Comparison of ENCODE assay signal across 9 cellular contexts in the genomic region with DNA sequence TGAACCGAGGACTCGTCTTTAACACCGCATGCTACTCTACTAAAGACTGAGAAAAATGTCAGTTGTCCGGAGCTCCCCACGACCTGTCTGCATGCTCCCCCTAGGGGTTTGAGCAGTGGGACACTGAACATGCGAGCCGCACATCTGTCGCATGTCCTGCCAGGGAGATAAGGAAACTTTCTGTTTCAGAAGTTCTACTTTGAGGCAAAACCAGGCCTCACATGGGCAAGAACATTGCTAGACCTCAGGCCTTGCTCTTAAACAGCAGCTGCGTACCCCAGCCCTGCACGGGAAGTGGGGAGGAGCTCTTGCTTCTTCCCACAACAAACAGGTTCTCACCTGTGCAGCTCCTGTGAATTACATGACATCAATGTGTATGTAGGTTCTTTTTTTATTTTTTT. TPM values are rescaled to one million over a fixed set of nuclear protein-coding genes. Genes with fewer than 3 reads are reported as not detected.
DNase-seq lines count a peak whose midpoint lies in the region; ATAC-seq and TF ChIP-seq lines count a peak whose summit lies in the region.
"Had no signal": no experiment of that assay in that cellular context is flagged by ENCODE, and none has a peak within 500 bp of the region (broad histone marks: within the 10 kb centered on the region; RNA-seq: fewer than 3 reads in every experiment).

No MANE protein-coding gene starts in this region.

- peaks cover 94% of the 10 kb centered on the region for H3K4me1 ChIP-seq in DOHH2 (ENCODE audit: control insufficient read depth, low read length)
- H3K4me1 ChIP-seq in MM.1S (ENCODE audit: low read length): peaks cover 60% of the 10 kb centered on the region
- H3K4me1 ChIP-seq in tibial artery: peaks cover 0 to 25% (median 20%) of the 10 kb centered on the region in 4 donors
- no peaks in the 10 kb centered on the region for H3K4me1 ChIP-seq in left lung
- H3K4me1 ChIP-seq in sigmoid colon: peaks cover 0 to 39% (median 32%) of the 10 kb centered on the region in 4 donors

- H3K4me3 ChIP-seq in DOHH2 (ENCODE audit: low read length) (peak overlapping the region; percentile 58), MM.1S (ENCODE audit: low read length) (peak overlapping the region; percentile 30; the same call in 1 of the 2 replicates), tibial artery (no peak overlapping the region), left lung (no peak overlapping the region), sigmoid colon (no peak overlapping the region)

- peaks cover 54% of the 10 kb centered on the region for H3F3A ChIP-seq in DOHH2 (ENCODE audit: control insufficient read depth, insufficient read depth)
- H3F3A ChIP-seq in MM.1S (ENCODE audit: insufficient read depth, low read length): peaks cover 25% of the 10 kb centered on the region

- no peak for TF ChIP-seq POLR2A in sigmoid colon (IDR thresholded peaks at IDR 0.05)

- H3K27me3 ChIP-seq in DOHH2 (ENCODE audit: control insufficient read depth, low read length): no peaks in the 10 kb centered on the region
- H3K27me3 ChIP-seq in MM.1S (replicated peaks; ENCODE audit: insufficient read depth, low read length): no peaks in the 10 kb centered on the region
- H3K27me3 ChIP-seq in tibial artery: no peaks in the 10 kb centered on the region
- H3K27me3 ChIP-seq in left lung: no peaks in the 10 kb centered on the region
- no peaks in the 10 kb centered on the region for H3K27me3 ChIP-seq in sigmoid colon

- H4K20me1 ChIP-seq in DOHH2 (ENCODE audit: control insufficient read depth, insufficient read depth, low read depth, low read length): no peaks in the 10 kb centered on the region
- H4K20me1 ChIP-seq in MM.1S (ENCODE audit: insufficient read depth, low read length): no peaks in the 10 kb centered on the region

- 67 to 89% methylated on average over 10 of the region's 10 CpGs for WGBS in sigmoid colon, 2 donors

- H3K9me2 ChIP-seq in DOHH2 (replicated peaks; ENCODE audit: control insufficient read depth, low read length) (no peaks in the 10 kb centered on the region), MM.1S (replicated peaks; ENCODE audit: insufficient read depth, low read length) (no peaks in the 10 kb centered on the region)

- peak overlapping the region in 1 of 2 donors; percentile 60 for H3K27ac Mint-ChIP-seq in activated naive CD4-positive, alpha-beta T cell treated with anti-CD3 and anti-CD28 coated beads, Interleukin-2, amount 50 U/mL, for 72 hours
- H3K27ac Mint-ChIP-seq: nephron had no signal

- peaks cover 3% of the 10 kb centered on the region; the same call in 1 of the 2 replicates for H3K36me3 ChIP-seq in DOHH2 (ENCODE audit: control insufficient read depth, low read length)
- no peaks in the 10 kb centered on the region for H3K36me3 ChIP-seq in MM.1S (replicated peaks; ENCODE audit: insufficient read depth, low read length)
- no peaks in the 10 kb centered on the region for H3K36me3 ChIP-seq in tibial artery
- no peaks in the 10 kb centered on the region for H3K36me3 ChIP-seq in left lung
- H3K36me3 ChIP-seq in sigmoid colon: no peaks in the 10 kb centered on the region

- TF ChIP-seq EP300 in sigmoid colon (IDR thresholded peaks at IDR 0.05): no peak

- peaks cover 0 to 8% of the 10 kb centered on the region in 2 donors for H3K9me3 Mint-ChIP-seq in activated naive CD4-positive, alpha-beta T cell treated with anti-CD3 and anti-CD28 coated beads, Interleukin-2, amount 50 U/mL, for 72 hours
- H3K9me3 Mint-ChIP-seq: nephron had no signal

- DNase-seq in MM.1S (peak; percentile 98), tibial artery (no peak), left lung (no peak), sigmoid colon (no peak), DMS153 (lab: John Stamatoyannopoulos, UW) (no peak)
- DNase-seq in activated naive CD4-positive, alpha-beta T cell treated with anti-CD3 and anti-CD28 coated beads, Interleukin-2, amount 50 U/mL, for 72 hours (ENCODE audit: low spot score in 2 of 2): peak in 1 of 2 donors; percentile 39

- H3K9ac ChIP-seq in MM.1S (ENCODE audit: low read length): peak overlapping the region; percentile 35; the same call in 1 of the 2 replicates

- H3K79me2 ChIP-seq in DOHH2 (ENCODE audit: control insufficient read depth, low read length) (no peaks in the 10 kb centered on the region), MM.1S (ENCODE audit: low read length) (no peaks in the 10 kb centered on the region)

- H3K27ac ChIP-seq in DOHH2 (ENCODE audit: low read depth, low read length) (peak overlapping the region; percentile 93), MM.1S (ENCODE audit: low read length) (peak overlapping the region; percentile 72), tibial artery (no peak overlapping the region), left lung (no peak overlapping the region), sigmoid colon (no peak overlapping the region)

- peak; percentile 48 for ATAC-seq in GM21528 (IDR thresholded peaks at IDR 0.05; ENCODE audit: low FRiP score, unreplicated experiment)
- ATAC-seq in activated naive CD4-positive, alpha-beta T cell treated with anti-CD3 and anti-CD28 coated beads, Interleukin-2, amount 50 U/mL, for 72 hours: peak; percentile 10 to 21
- ATAC-seq in left lung: no peak

- peak overlapping the region; percentile 37 for H2AFZ ChIP-seq in MM.1S (ENCODE audit: low read length)

- H3K36me3 Mint-ChIP-seq in activated naive CD4-positive, alpha-beta T cell treated with anti-CD3 and anti-CD28 coated beads, Interleukin-2, amount 50 U/mL, for 72 hours: peaks cover 0 to 6% of the 10 kb centered on the region in 2 donors

- no peaks in the 10 kb centered on the region for H3K9me3 ChIP-seq in DOHH2 (ENCODE audit: control insufficient read depth, insufficient read depth, low read length)
- no peaks in the 10 kb centered on the region for H3K9me3 ChIP-seq in MM.1S (replicated peaks; ENCODE audit: insufficient read depth, low read length)
- H3K9me3 ChIP-seq in tibial artery: no peaks in the 10 kb centered on the region
- H3K9me3 ChIP-seq in left lung: no peaks in the 10 kb centered on the region
- H3K9me3 ChIP-seq in sigmoid colon: no peaks in the 10 kb centered on the region

- peak; percentile 77 for TF ChIP-seq CTCF in DOHH2 (IDR thresholded peaks at IDR 0.05; ENCODE audit: low read depth, low read length, poor library complexity, severe bottlenecking)
- peak; percentile 83 for TF ChIP-seq CTCF in MM.1S (IDR thresholded peaks at IDR 0.05; ENCODE audit: low read length)
- TF ChIP-seq CTCF in tibial artery (IDR thresholded peaks at IDR 0.05): no peak
- TF ChIP-seq CTCF in left lung (IDR thresholded peaks at IDR 0.05): no peak
- no peak for TF ChIP-seq CTCF in sigmoid colon (IDR thresholded peaks at IDR 0.05)

- H3K4me2 ChIP-seq in DOHH2 (ENCODE audit: low read length) (peak overlapping the region; percentile 69), MM.1S (ENCODE audit: low read depth, low read length) (peak overlapping the region; percentile 48; the same call in 1 of the 2 replicates)

- intact Hi-C loops in tibial artery (cut with DNase I; ENCODE audit: low total_unique reads) (no loop called here), left lung (cut with DNase I) (no loop called here), sigmoid colon (cut with DNase I) (loop anchor here (10.0 kb wide), 1 partner anchor 400 kb away; no protein-coding TSS in a partner anchor)

RNA-seq across cellular contexts. Expression of gene HERPUD2, which starts 30.3 kb away (rescaled TPM):
- 10 to 100 TPM; 21.9 to 22.3 TPM for total RNA-seq in activated naive CD4-positive, alpha-beta T cell treated with anti-CD3 and anti-CD28 coated beads, Interleukin-2, amount 50 U/mL, for 72 hours
- total RNA-seq in left lung: 10 to 100 TPM; 31.3 to 31.6 TPM
- 10 to 100 TPM; 21.7 to 40.7 (median 31.4) TPM for total RNA-seq in sigmoid colon
- 10 to 100 TPM in 2 of 3 donors, 1 to 10 TPM in 1; 8.8 to 13.0 (median 12.0) TPM for polyA plus RNA-seq in sigmoid colon

Comparison
In these comparisons a context has a peak if more than half of its experiments do, and no peak if none do; other contexts are left out.
1. H3K27ac ChIP-seq: peak in DOHH2 (single experiment) and MM.1S (single experiment); none in tibial artery (0 of 2), left lung (0 of 2) and sigmoid colon (0 of 4).
2. H3K4me3 ChIP-seq: peak in DOHH2 (single experiment) and MM.1S (single experiment); none in tibial artery (0 of 2), left lung (0 of 2) and sigmoid colon (0 of 4).
3. CTCF ChIP-seq: peak in DOHH2 (single experiment) and MM.1S (single experiment); none in tibial artery (0 of 2), left lung (0 of 2) and sigmoid colon (0 of 4).